Comparison of ENCODE assay signal across 8 cellular contexts in genomic region chr16:4176794-4177438, GRCh38.
A peak's percentile ranks its signal among the peaks of the same experiment; 100 is the strongest.
DNase-seq lines count a peak whose midpoint lies in the region; ATAC-seq and TF ChIP-seq lines count a peak whose summit lies in the region.

No MANE protein-coding gene starts in this region.

- peak overlapping the region; percentile 57; the same call in 1 of the 2 replicates for H2AFZ ChIP-seq in PC-3 (ENCODE audit: low read length)

- H3K4me3 ChIP-seq in BLaER1 treated with 17β-estradiol and CSF1 and Interleukin-3, amounts not matched to agents 10 nM and 100 nM, result no peak overlapping the region
- H3K4me3 ChIP-seq in PC-3 (ENCODE audit: low read length) (no peak overlapping the region), gastrocnemius medialis (no peak overlapping the region)

- BruUV-seq in PC-3 (replicated peaks; lab: Mats Ljungman, UMichigan), result no TSS peak

- H3F3A ChIP-seq in PC-3 (ENCODE audit: low read length, unreplicated experiment), result no peaks in the 10 kb centered on the region

- peak; percentile 43 for DNase-seq in HCEC 1CT
- peak; percentile 54 for DNase-seq in PC-3
- DNase-seq in glomerular visceral epithelial cell (ENCODE audit: extremely low spot score), result peak; percentile 54
- DNase-seq in NCI-H1694 (lab: John Stamatoyannopoulos, UW), result no peak
- no peak for DNase-seq in gastrocnemius medialis

- H3K79me2 ChIP-seq in PC-3 (ENCODE audit: low read length), result no peaks in the 10 kb centered on the region

- H3K9ac ChIP-seq in BLaER1 treated with 17β-estradiol and CSF1 and Interleukin-3, amounts not matched to agents 10 nM and 100 nM, result peak overlapping the region in 2 of 11 experiments; percentile 3 to 13; a peak in 2 of 22 replicates
- no peak overlapping the region for H3K9ac ChIP-seq in PC-3 (ENCODE audit: low read length)

- intact Hi-C loops in PC-3 (cut with micrococcal nuclease), result no loop called here
- intact Hi-C loops in gastrocnemius medialis (cut with DNase I; ENCODE audit: low total_unique reads), result no loop called here

- no peaks in the 10 kb centered on the region for H3K36me3 ChIP-seq in BLaER1 treated with 17β-estradiol and CSF1 and Interleukin-3, amounts not matched to agents 10 nM and 100 nM
- no peaks in the 10 kb centered on the region for H3K36me3 ChIP-seq in PC-3 (ENCODE audit: low read depth, low read length)
- H3K36me3 ChIP-seq in gastrocnemius medialis, result no peaks in the 10 kb centered on the region

- TF ChIP-seq CTCF in PC-3 (conservative IDR thresholded peaks at IDR 0.05; ENCODE audit: low read depth, low read length) (no peak), gastrocnemius medialis (IDR thresholded peaks at IDR 0.05 in 4 of 5, conservative IDR thresholded peaks at IDR 0.05 in 1 of 5) (no peak)

- peaks cover 21 to 75% (median 49%) of the 10 kb centered on the region in 10 experiments for H3K4me1 ChIP-seq in BLaER1 treated with 17β-estradiol and CSF1 and Interleukin-3, amounts not matched to agents 10 nM and 100 nM
- H3K4me1 ChIP-seq in PC-3 (ENCODE audit: insufficient read depth, low read length), result peaks cover 9% of the 10 kb centered on the region
- H3K4me1 ChIP-seq in gastrocnemius medialis, result no peaks in the 10 kb centered on the region

- peaks cover 0 to 9% (median 0%) of the 10 kb centered on the region in 11 experiments; a peak in 4 of 22 replicates for H4K20me1 ChIP-seq in BLaER1 treated with 17β-estradiol and CSF1 and Interleukin-3, amounts not matched to agents 10 nM and 100 nM
- H4K20me1 ChIP-seq in PC-3 (ENCODE audit: low read length), result no peaks in the 10 kb centered on the region

- TF ChIP-seq POLR2A in gastrocnemius medialis (IDR thresholded peaks at IDR 0.05), result no peak

- POLR2A ChIA-PET in PC-3 (lab: Charles Lee; ENCODE audit: unreplicated experiment), result no interaction called here

- H3K9me3 ChIP-seq in BLaER1 treated with 17β-estradiol and CSF1 and Interleukin-3, amounts not matched to agents 10 nM and 100 nM (replicated peaks in 1 of 11), result peaks cover 0 to 1% (median 0%) of the 10 kb centered on the region in 11 experiments; a peak in 2 of 22 replicates
- no peaks in the 10 kb centered on the region for H3K9me3 ChIP-seq in PC-3 (ENCODE audit: low read length)
- H3K9me3 ChIP-seq in gastrocnemius medialis, result no peaks in the 10 kb centered on the region

- peaks cover 0 to 16% (median 0%) of the 10 kb centered on the region in 11 experiments; a peak in 3 of 22 replicates for H3K27me3 ChIP-seq in BLaER1 treated with 17β-estradiol and CSF1 and Interleukin-3, amounts not matched to agents 10 nM and 100 nM
- no peaks in the 10 kb centered on the region for H3K27me3 ChIP-seq in PC-3 (ENCODE audit: low read length)
- no peaks in the 10 kb centered on the region for H3K27me3 ChIP-seq in gastrocnemius medialis

- in situ Hi-C loops in gastrocnemius medialis (cut with MboI; ENCODE audit: low sequenced_read_pairs in 4 of 4), result loop anchor here in 1 of 4 donors (25.0 kb wide), 1 partner anchor 160 kb away; no protein-coding TSS in a partner anchor

- peak overlapping the region; percentile 63 to 80 (median 74) for H3K4me2 ChIP-seq in BLaER1 treated with 17β-estradiol and CSF1 and Interleukin-3, amounts not matched to agents 10 nM and 100 nM
- peak overlapping the region; percentile 61 for H3K4me2 ChIP-seq in PC-3 (ENCODE audit: low read length)

- H3K9me2 ChIP-seq in PC-3 (replicated peaks; ENCODE audit: low read length), result no peaks in the 10 kb centered on the region

- CTCF ChIA-PET in PC-3 (lab: Charles Lee), result no interaction called here

- H3K27ac ChIP-seq in BLaER1 treated with 17β-estradiol and CSF1 and Interleukin-3, amounts not matched to agents 10 nM and 100 nM, result peak overlapping the region in 5 of 11 experiments; percentile 2 to 40 (median 8); a peak in 4 of 22 replicates
- H3K27ac ChIP-seq in PC-3 (ENCODE audit: low read length) (no peak overlapping the region), gastrocnemius medialis (no peak overlapping the region)

- ATAC-seq in PC-3 (peak; percentile 99), gastrocnemius medialis (no peak), GM19324 (IDR thresholded peaks at IDR 0.05; ENCODE audit: low FRiP score, unreplicated experiment) (no peak), GM18517 (IDR thresholded peaks at IDR 0.05; ENCODE audit: unreplicated experiment) (no peak)

Comparison
In these comparisons a context has a peak if more than half of its experiments do, and no peak if none do; other contexts are left out.
1. DNase-seq: peak in HCEC 1CT (single experiment), PC-3 (single experiment) and glomerular visceral epithelial cell (single experiment); none in NCI-H1694 (single experiment) and gastrocnemius medialis (0 of 2).